In the genomic region with DNA sequence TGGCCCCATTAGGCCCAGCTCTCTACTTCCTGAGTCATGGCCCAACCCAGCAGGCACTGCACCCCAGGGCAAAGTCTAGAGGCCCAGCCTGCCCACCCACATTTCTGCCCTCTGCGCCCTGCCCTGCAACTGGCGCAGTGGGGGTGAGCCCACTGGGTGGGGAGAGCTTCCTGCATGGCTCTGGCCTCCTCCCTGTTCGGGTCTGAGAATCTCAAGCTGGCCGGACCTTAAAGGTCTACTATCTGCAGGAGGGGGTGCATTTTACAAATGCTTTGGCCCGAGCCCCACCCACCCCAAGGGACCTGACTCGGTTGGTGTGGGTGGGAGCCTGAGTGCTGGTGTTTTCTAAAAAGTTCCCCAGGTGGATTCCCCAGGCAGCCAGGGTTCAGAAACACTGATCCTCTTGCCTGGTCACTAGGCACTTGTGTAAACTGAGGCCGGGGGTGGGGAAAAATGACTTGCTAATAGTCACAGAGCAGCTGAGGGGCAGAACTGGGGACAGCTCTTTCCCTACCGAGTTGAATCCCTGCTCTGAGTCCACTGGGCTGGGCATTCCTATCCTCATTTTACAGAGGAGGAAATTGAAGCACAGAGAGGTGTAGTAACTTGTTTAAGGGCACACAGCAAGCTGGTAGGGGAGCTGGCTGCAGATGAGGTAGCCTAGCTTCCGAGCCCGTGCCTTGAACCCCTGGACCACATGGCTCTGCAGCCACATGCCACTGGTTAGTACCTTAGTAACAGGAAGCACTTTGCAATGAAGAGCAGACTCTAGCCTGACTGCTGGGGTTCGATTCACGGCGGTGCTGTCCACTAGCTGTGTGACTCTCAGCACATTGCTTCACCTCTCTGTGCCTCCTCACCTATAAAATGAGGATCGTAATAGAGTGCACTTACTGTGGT, we compare ENCODE assay signal across 10 cellular contexts. TPM values are rescaled to one million over a fixed set of nuclear protein-coding genes. Genes with fewer than 3 reads are reported as not detected.
DNase-seq lines count a peak whose midpoint lies in the region; ATAC-seq and TF ChIP-seq lines count a peak whose summit lies in the region.
"Had no signal": no experiment of that assay in that cellular context is flagged by ENCODE, and none has a peak within 500 bp of the region (broad histone marks: within the 10 kb centered on the region; RNA-seq: fewer than 3 reads in every experiment).

No MANE protein-coding gene starts in this region.

- peaks cover 15% of the 10 kb centered on the region; the same call in 1 of the 2 replicates for H3K36me3 ChIP-seq in BLaER1
- H3K36me3 ChIP-seq in Caco-2 (ENCODE audit: control insufficient read depth, insufficient read depth, low read length) = no peaks in the 10 kb centered on the region

- no peaks in the 10 kb centered on the region for H3K9me3 ChIP-seq in BLaER1
- H3K9me3 ChIP-seq in Caco-2 = no peaks in the 10 kb centered on the region

- 0 out of 2 replicates have a peak overlapping the region, but pooled peaks have one; percentile 11 for H3K4me3 ChIP-seq in BLaER1
- H3K4me3 ChIP-seq in Caco-2 (ENCODE audit: low read depth, low read length) = no peak overlapping the region

- H3K27me3 ChIP-seq in BLaER1 = no peaks in the 10 kb centered on the region
- no peaks in the 10 kb centered on the region for H3K27me3 ChIP-seq in Caco-2 (replicated peaks; ENCODE audit: control insufficient read depth, insufficient read depth, low read length)

- intact Hi-C loops in Caco-2 (cut with micrococcal nuclease; ENCODE audit: unreplicated experiment) = no loop called here

- peak overlapping the region; percentile 81 for H3K27ac ChIP-seq in BLaER1
- H3K27ac ChIP-seq: epithelial cell of prostate had no signal

- peaks cover 26% of the 10 kb centered on the region for H3K36me3 Mint-ChIP-seq in effector memory CD8-positive, alpha-beta T cell (ENCODE audit: insufficient read depth)
- H3K36me3 Mint-ChIP-seq in Caco-2 (ENCODE audit: insufficient read depth, unreplicated experiment) = no peaks in the 10 kb centered on the region

- H3K4me1 ChIP-seq in BLaER1 (peaks cover 92% of the 10 kb centered on the region), Caco-2 (no peaks in the 10 kb centered on the region)

- H3K9ac ChIP-seq in BLaER1 = peak overlapping the region; percentile 27; the same call in 1 of the 2 replicates

- peak overlapping the region; percentile 44 to 60 for H3K27ac Mint-ChIP-seq in effector memory CD8-positive, alpha-beta T cell
- no peak overlapping the region for H3K27ac Mint-ChIP-seq in Caco-2 (ENCODE audit: unreplicated experiment)

- CTCF ChIA-PET in Caco-2 (lab: Charles Lee) = no interaction called here

- no peak for TF ChIP-seq CTCF in Caco-2 (IDR thresholded peaks at IDR 0.05; ENCODE audit: insufficient read depth in 1 of 2, low read depth in 1 of 2, low read length in 1 of 2, severe bottlenecking in 1 of 2, unreplicated experiment in 1 of 2)

- peak; percentile 32 for DNase-seq in GM19238 (ENCODE audit: insufficient read length, low spot score)
- DNase-seq in effector memory CD8-positive, alpha-beta T cell = no peak
- no peak for DNase-seq in NCI-H2196 (lab: John Stamatoyannopoulos, UW; ENCODE audit: unreplicated experiment)
- no peak for DNase-seq in T-helper 9 cell
- DNase-seq in Caco-2 = no peak
- no peak for DNase-seq in SK-N-DZ (ENCODE audit: low spot score)
- DNase-seq: DMS53 had no signal

- peaks cover 13 to 21% of the 10 kb centered on the region in 2 donors for H3K4me1 Mint-ChIP-seq in effector memory CD8-positive, alpha-beta T cell (ENCODE audit: low read depth in 2 of 2)
- no peaks in the 10 kb centered on the region for H3K4me1 Mint-ChIP-seq in Caco-2 (ENCODE audit: low read depth, unreplicated experiment)

- H3K27me3 Mint-ChIP-seq in effector memory CD8-positive, alpha-beta T cell = no peaks in the 10 kb centered on the region
- no peaks in the 10 kb centered on the region for H3K27me3 Mint-ChIP-seq in Caco-2 (ENCODE audit: insufficient read depth, unreplicated experiment)

- H3K4me2 ChIP-seq in BLaER1 = peak overlapping the region; percentile 91

- no peak overlapping the region for H3K4me3 Mint-ChIP-seq in effector memory CD8-positive, alpha-beta T cell
- H3K4me3 Mint-ChIP-seq in Caco-2 (ENCODE audit: unreplicated experiment) = no peak overlapping the region

- peak; percentile 32 for ATAC-seq in HG03159 (IDR thresholded peaks at IDR 0.05; ENCODE audit: unreplicated experiment)
- ATAC-seq in effector memory CD8-positive, alpha-beta T cell (replicated peaks) = no peak

- peaks cover 6% of the 10 kb centered on the region; the same call in 1 of the 2 replicates for H4K20me1 ChIP-seq in BLaER1

- POLR2A ChIA-PET in Caco-2 (lab: Charles Lee) = no interaction called here

- BruUV-seq in Caco-2 (replicated peaks; lab: Mats Ljungman, UMichigan) = no TSS peak

- H3K9me3 Mint-ChIP-seq in effector memory CD8-positive, alpha-beta T cell = no peaks in the 10 kb centered on the region
- H3K9me3 Mint-ChIP-seq in Caco-2 (ENCODE audit: unreplicated experiment) = no peaks in the 10 kb centered on the region

RNA-seq across cellular contexts. Expression of a gene that starts 36.3 kb away (rescaled TPM):
- 3.7 and 4.3 TPM in 2 replicates for total RNA-seq in Caco-2 (2022)
- polyA plus RNA-seq in SK-N-DZ (2014; cell fraction: cytosol; rRNA removed) = 2.5 TPM in 1 of 2 replicates, not detected in the other
- polyA plus RNA-seq in SK-N-DZ (2014; cell fraction: nucleus; rRNA removed) = not detected in 2 replicates
